In the genomic region with DNA sequence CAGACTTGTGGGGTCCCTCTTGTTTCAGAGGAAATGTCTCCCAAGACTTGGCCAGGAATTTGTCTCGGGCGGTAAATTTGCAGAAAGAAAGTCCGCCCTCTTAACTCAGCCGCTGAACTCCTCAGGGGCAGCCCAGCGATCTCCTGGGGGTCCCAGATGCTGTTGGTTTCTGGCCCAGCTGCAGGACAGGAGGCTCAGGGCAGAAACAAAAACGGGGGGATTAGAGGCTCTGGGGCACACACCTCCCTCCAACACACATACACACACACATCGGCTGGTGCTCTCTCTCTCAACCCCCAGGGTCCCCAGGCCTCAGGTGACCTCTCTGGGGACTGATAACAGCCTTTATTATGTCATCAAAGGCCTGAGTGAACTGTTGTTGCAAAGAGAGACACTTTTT, we compare ENCODE assay signal across 11 cellular contexts.
"Had no signal": no experiment of that assay in that cellular context is flagged by ENCODE, and none has a peak within 500 bp of the region (broad histone marks: within the 10 kb centered on the region; RNA-seq: fewer than 3 reads in every experiment).

No MANE protein-coding gene starts in this region.

- H3K4me3 ChIP-seq: esophagus squamous epithelium, heart left ventricle, left lung, right atrium auricular region, smooth muscle cell, testis had no signal

- H3K9me3 ChIP-seq: testis had no signal

- H3K36me3 ChIP-seq: esophagus squamous epithelium, heart left ventricle, left lung, right atrium auricular region had no signal

- H3K27ac ChIP-seq: esophagus squamous epithelium, left lung, right atrium auricular region, testis had no signal

- H3K4me2 ChIP-seq: smooth muscle cell had no signal

- H3K27me3 ChIP-seq: left lung, right atrium auricular region, testis had no signal

- ATAC-seq: activated CD4-positive, CD25-positive, alpha-beta regulatory T cell treated with anti-CD3 and anti-CD28 coated beads, Interleukin-2, amount 50 U/mL, for 24 hours; heart left ventricle had no signal

- DNase-seq: anterior cingulate cortex; esophagus squamous epithelium; foreskin melanocyte; heart left ventricle; left lung; stimulated activated naive CD4-positive, alpha-beta T cell treated with Interleukin-2 at 50 U/mL for 16 hours had no signal

- H3K4me1 ChIP-seq: esophagus squamous epithelium, left lung, right atrium auricular region, testis had no signal

- FAIRE-seq: urothelium cell line had no signal
